In the genomic region with DNA sequence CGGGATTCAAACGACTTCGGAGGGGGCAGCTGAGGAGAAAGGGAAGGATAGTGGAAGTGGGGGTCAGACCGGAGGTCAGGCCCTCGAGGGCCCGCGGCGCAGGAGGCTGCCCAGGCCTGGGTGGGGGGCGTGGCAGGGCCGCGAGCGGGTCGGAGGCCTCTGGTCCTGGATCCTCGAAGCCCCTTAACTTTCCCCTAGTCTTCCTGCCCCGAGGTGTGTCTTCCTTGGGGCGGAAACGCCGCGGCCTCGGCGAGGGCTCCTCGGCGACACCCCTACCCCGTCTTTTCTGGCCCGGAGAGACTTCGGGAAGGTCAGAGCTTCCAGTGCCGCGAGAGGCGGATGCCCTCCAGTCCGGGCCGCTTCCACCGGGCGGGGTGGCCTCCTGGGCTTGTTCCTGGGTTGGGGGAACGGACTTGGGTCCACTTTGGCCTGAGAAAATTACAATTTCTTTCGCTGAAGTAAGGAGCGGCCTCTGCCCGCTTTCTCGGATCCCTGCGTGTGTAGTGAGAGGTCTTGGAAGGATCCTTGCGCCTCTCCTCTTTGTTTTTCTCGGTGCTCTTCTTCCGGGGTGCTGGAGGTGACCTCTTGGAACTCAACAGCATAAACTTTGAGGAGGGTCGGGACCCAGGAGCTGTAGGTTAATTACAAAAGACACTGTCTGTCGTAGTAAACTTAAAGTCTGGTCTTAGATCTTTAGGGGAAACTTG, we compare ENCODE assay signal across 2 cellular contexts.
TF ChIP-seq lines count a peak whose summit lies in the region.

No MANE protein-coding gene starts in this region.

TF ChIP-seq in HepG2, 621 proteins besides CTCF, POLR2A, EP300 and RAD21 (continues in another document):
- TF ChIP-seq ZBTB20 (CRISPR knock-in tag; IDR thresholded peaks at IDR 0.05; ENCODE audit: borderline replicate concordance, low read depth): no peak
- peak; percentile 28; the same call in 1 of the 2 replicates for TF ChIP-seq ZNF709 (CRISPR knock-in tag; IDR thresholded peaks at IDR 0.05)
- no peak; the same call in none of the 2 replicates for TF ChIP-seq ZNF570 (CRISPR knock-in tag; IDR thresholded peaks at IDR 0.05; ENCODE audit: borderline replicate concordance)
- peak; percentile 20; the same call in 1 of the 2 replicates for TF ChIP-seq ZBTB42 (CRISPR knock-in tag; IDR thresholded peaks at IDR 0.05)
- TF ChIP-seq, protein P1, sequence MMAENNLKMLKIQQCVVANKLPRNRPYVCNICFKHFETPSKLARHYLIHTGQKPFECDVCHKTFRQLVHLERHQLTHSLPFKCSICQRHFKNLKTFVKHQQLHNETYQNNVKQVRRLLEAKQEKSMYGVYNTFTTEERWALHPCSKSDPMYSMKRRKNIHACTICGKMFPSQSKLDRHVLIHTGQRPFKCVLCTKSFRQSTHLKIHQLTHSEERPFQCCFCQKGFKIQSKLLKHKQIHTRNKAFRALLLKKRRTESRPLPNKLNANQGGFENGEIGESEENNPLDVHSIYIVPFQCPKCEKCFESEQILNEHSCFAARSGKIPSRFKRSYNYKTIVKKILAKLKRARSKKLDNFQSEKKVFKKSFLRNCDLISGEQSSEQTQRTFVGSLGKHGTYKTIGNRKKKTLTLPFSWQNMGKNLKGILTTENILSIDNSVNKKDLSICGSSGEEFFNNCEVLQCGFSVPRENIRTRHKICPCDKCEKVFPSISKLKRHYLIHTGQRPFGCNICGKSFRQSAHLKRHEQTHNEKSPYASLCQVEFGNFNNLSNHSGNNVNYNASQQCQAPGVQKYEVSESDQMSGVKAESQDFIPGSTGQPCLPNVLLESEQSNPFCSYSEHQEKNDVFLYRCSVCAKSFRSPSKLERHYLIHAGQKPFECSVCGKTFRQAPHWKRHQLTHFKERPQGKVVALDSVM (CRISPR knock-in tag; IDR thresholded peaks at IDR 0.05): peak; percentile 5; the same call in 1 of the 2 replicates
- 0 out of 2 replicates have a peak, but pooled peaks have one; percentile 20 for TF ChIP-seq ZNF225 (CRISPR knock-in tag; IDR thresholded peaks at IDR 0.05)
- peak; percentile 11; the same call in 1 of the 2 replicates for TF ChIP-seq ZSCAN30 (CRISPR knock-in tag; IDR thresholded peaks at IDR 0.05)
- TF ChIP-seq ZNF678 (CRISPR knock-in tag; IDR thresholded peaks at IDR 0.05): 0 out of 2 replicates have a peak, but pooled peaks have one; percentile 14
- no peak for TF ChIP-seq JUN (CRISPR knock-in tag; IDR thresholded peaks at IDR 0.05)
- TF ChIP-seq, protein P2, sequence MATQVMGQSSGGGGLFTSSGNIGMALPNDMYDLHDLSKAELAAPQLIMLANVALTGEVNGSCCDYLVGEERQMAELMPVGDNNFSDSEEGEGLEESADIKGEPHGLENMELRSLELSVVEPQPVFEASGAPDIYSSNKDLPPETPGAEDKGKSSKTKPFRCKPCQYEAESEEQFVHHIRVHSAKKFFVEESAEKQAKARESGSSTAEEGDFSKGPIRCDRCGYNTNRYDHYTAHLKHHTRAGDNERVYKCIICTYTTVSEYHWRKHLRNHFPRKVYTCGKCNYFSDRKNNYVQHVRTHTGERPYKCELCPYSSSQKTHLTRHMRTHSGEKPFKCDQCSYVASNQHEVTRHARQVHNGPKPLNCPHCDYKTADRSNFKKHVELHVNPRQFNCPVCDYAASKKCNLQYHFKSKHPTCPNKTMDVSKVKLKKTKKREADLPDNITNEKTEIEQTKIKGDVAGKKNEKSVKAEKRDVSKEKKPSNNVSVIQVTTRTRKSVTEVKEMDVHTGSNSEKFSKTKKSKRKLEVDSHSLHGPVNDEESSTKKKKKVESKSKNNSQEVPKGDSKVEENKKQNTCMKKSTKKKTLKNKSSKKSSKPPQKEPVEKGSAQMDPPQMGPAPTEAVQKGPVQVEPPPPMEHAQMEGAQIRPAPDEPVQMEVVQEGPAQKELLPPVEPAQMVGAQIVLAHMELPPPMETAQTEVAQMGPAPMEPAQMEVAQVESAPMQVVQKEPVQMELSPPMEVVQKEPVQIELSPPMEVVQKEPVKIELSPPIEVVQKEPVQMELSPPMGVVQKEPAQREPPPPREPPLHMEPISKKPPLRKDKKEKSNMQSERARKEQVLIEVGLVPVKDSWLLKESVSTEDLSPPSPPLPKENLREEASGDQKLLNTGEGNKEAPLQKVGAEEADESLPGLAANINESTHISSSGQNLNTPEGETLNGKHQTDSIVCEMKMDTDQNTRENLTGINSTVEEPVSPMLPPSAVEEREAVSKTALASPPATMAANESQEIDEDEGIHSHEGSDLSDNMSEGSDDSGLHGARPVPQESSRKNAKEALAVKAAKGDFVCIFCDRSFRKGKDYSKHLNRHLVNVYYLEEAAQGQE (IDR thresholded peaks at IDR 0.05; ENCODE audit: borderline replicate concordance in 1 of 2, low read depth in 1 of 2, low read length in 2 of 2): no peak
- TF ChIP-seq NR2F6 (IDR thresholded peaks at IDR 0.05): no peak
- no peak for TF ChIP-seq NR2F6 (CRISPR knock-in tag; IDR thresholded peaks at IDR 0.05)
- TF ChIP-seq ZFY (CRISPR knock-in tag; IDR thresholded peaks at IDR 0.05): peak; percentile 82
- no peak for TF ChIP-seq ZNF264 (CRISPR knock-in tag; IDR thresholded peaks at IDR 0.05)
- TF ChIP-seq ZNF749 (CRISPR knock-in tag; IDR thresholded peaks at IDR 0.05; ENCODE audit: borderline replicate concordance): no peak
- TF ChIP-seq, protein P3, sequence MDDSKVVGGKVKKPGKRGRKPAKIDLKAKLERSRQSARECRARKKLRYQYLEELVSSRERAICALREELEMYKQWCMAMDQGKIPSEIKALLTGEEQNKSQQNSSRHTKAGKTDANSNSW (CRISPR knock-in tag; IDR thresholded peaks at IDR 0.05; ENCODE audit: borderline replicate concordance): no peak
- no peak; the same call in none of the 2 replicates for TF ChIP-seq KDM5A (IDR thresholded peaks at IDR 0.05; ENCODE audit: borderline replicate concordance, low read length)
- no peak for TF ChIP-seq RFXAP (CRISPR knock-in tag; IDR thresholded peaks at IDR 0.05; ENCODE audit: borderline replicate concordance)
- peak; percentile 92; the same call in 1 of the 2 replicates for TF ChIP-seq ZNF550 (CRISPR knock-in tag; IDR thresholded peaks at IDR 0.05; ENCODE audit: borderline replicate concordance)
- peak; percentile 61 for TF ChIP-seq ASH2L (IDR thresholded peaks at IDR 0.05; ENCODE audit: insufficient read length, low read depth, low read length)
- peak; percentile 66; the same call in 1 of the 2 replicates for TF ChIP-seq ZNF567 (CRISPR knock-in tag; IDR thresholded peaks at IDR 0.05; ENCODE audit: borderline replicate concordance)
- TF ChIP-seq MEF2D (CRISPR knock-in tag; IDR thresholded peaks at IDR 0.05): no peak
- TF ChIP-seq, protein P4, sequence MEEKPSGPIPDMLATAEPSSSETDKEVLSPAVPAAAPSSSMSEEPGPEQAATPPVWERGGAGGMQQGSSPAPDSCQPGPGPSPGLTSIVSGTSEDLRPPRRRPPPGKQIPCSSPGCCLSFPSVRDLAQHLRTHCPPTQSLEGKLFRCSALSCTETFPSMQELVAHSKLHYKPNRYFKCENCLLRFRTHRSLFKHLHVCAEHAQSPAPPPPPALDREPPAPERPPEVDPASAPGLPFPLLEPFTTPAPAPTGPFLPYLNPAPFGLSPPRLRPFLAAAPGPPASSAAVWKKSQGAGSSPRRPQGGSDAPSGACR (CRISPR knock-in tag; IDR thresholded peaks at IDR 0.05): no peak; the same call in 1 of the 2 replicates
- TF ChIP-seq CREB1 (IDR thresholded peaks at IDR 0.05): no peak
- no peak; the same call in 1 of the 2 replicates for TF ChIP-seq CREB1 (CRISPR knock-in tag; IDR thresholded peaks at IDR 0.05)
- 0 out of 2 replicates have a peak, but pooled peaks have one; percentile 19 for TF ChIP-seq ZNF501 (CRISPR knock-in tag; IDR thresholded peaks at IDR 0.05)
- peak; percentile 33; the same call in 1 of the 2 replicates for TF ChIP-seq PHF20 (CRISPR knock-in tag; IDR thresholded peaks at IDR 0.05)
- no peak for TF ChIP-seq RORA (CRISPR knock-in tag; IDR thresholded peaks at IDR 0.05)
- no peak for TF ChIP-seq ZNF224 (CRISPR knock-in tag; IDR thresholded peaks at IDR 0.05)

TF ChIP-seq in GM12891, 5 proteins besides CTCF, POLR2A, EP300 and RAD21:
- TF ChIP-seq PAX5 (IDR thresholded peaks at IDR 0.05; ENCODE audit: insufficient read depth, low read length, severe bottlenecking) (no peak), SPI1 (IDR thresholded peaks at IDR 0.05; ENCODE audit: low read depth, low read length) (no peak), POLR2AphosphoS5 (IDR thresholded peaks at IDR 0.05; ENCODE audit: low read depth, low read length) (no peak), POU2F2 (IDR thresholded peaks at IDR 0.05; ENCODE audit: low read depth, low read length) (no peak), TAF1 (IDR thresholded peaks at IDR 0.05; ENCODE audit: low read depth, low read length) (no peak)
